ENCODE assay signal across 25 cellular contexts in genomic region chr1:181763736-181764135, GRCh38.
"Had no signal": no experiment of that assay in that cellular context is flagged by ENCODE, and none has a peak within 500 bp of the region (broad histone marks: within the 10 kb centered on the region; RNA-seq: fewer than 3 reads in every experiment).

No MANE protein-coding gene starts in this region.

- H3K4me3 ChIP-seq: Peyer's patch had no signal

- DNase-seq: activated CD4-positive, alpha-beta memory T cell treated with anti-CD3 and anti-CD28 coated beads, Interleukin-2, amount 10 ng/mL, durations not matched to agents 7 days and 5 days; activated CD4-positive, alpha-beta T cell treated with anti-CD3 and anti-CD28 coated beads for 36 hours; activated CD4-positive, alpha-beta T cell treated with anti-CD3 and anti-CD28 coated beads, Interleukin-2, amount 50 U/mL, for 1 hour; activated CD8-positive, alpha-beta memory T cell treated with anti-CD3 and anti-CD28 coated beads, Interleukin-2, amount 50 U/mL, for 4 hours; activated gamma-delta T cell treated with Interleukin-2 at 50 U/mL for 16 hours; activated naive CD4-positive, alpha-beta T cell treated with anti-CD3 and anti-CD28 coated beads, Interleukin-2, amount 10 ng/mL, durations not matched to agents 7 days and 5 days; activated naive CD8-positive, alpha-beta T cell treated with anti-CD3 and anti-CD28 coated beads for 36 hours; activated T-cell treated with anti-CD3 and anti-CD28 coated beads, Interleukin-2, amount 50 U/mL, for 72 hours; anterior cingulate cortex; central memory CD4-positive, alpha-beta T cell; Kasumi-1; KBM-7; NCI-H1092; NCI-H1417; NCI-H1930; NCI-H2107; NCI-H345; NCI-H510A; NCI-H526 treated with DMSO at 0.1 percent for 48 hours; NK-92 treated with Interleukin-12 subunit alpha and Interleukin-12 subunit beta, amount 100 ng/mL, for 24 hours; OCI-M1; Peyer's patch; SHP77 treated with DMSO at 0.1 percent for 48 hours; T-helper 1 cell had no signal

- H3K27ac ChIP-seq: Peyer's patch, VCaP had no signal

- H3K36me3 ChIP-seq: Peyer's patch had no signal

- H3K4me1 ChIP-seq: Peyer's patch had no signal

- H3K27me3 ChIP-seq: Peyer's patch had no signal

- H3K9me3 ChIP-seq: Peyer's patch had no signal
